9 cellular contexts compared by ENCODE assay signal in genomic region chr11:115222218-115222862, GRCh38.
DNase-seq lines count a peak whose midpoint lies in the region; ATAC-seq and TF ChIP-seq lines count a peak whose summit lies in the region.
"Had no signal": no experiment of that assay in that cellular context is flagged by ENCODE, and none has a peak within 500 bp of the region (broad histone marks: within the 10 kb centered on the region; RNA-seq: fewer than 3 reads in every experiment).

No MANE protein-coding gene starts in this region.

- H3K36me3 Mint-ChIP-seq in Calu3 (ENCODE audit: insufficient read depth, unreplicated experiment): no peaks in the 10 kb centered on the region
- H3K36me3 Mint-ChIP-seq: naive B cell had no signal

- no peak overlapping the region for H3K27ac Mint-ChIP-seq in Calu3 (ENCODE audit: unreplicated experiment)

- intact Hi-C loops in Calu3 (cut with micrococcal nuclease; ENCODE audit: unreplicated experiment): no loop called here

- H3K27me3 Mint-ChIP-seq in Calu3 (ENCODE audit: unreplicated experiment): no peaks in the 10 kb centered on the region

- no peaks in the 10 kb centered on the region for H3K9me3 Mint-ChIP-seq in Calu3 (ENCODE audit: low read depth, unreplicated experiment)
- H3K9me3 Mint-ChIP-seq: naive B cell had no signal

- H3K4me3 Mint-ChIP-seq in Calu3 (ENCODE audit: low read depth, unreplicated experiment): no peak overlapping the region
- H3K4me3 Mint-ChIP-seq: naive B cell had no signal

- no TSS peak for BruUV-seq in Calu3 (replicated peaks; lab: Mats Ljungman, UMichigan)

- ATAC-seq in GM18909 (IDR thresholded peaks at IDR 0.05; ENCODE audit: poor library complexity, unreplicated experiment): peak; percentile 95
- peak; percentile 98 for ATAC-seq in HG03060 (IDR thresholded peaks at IDR 0.05; ENCODE audit: low read depth, unreplicated experiment)

- no peaks in the 10 kb centered on the region for H3K4me1 Mint-ChIP-seq in Calu3 (ENCODE audit: low read depth, unreplicated experiment)
- H3K4me1 Mint-ChIP-seq: naive B cell had no signal

- CTCF ChIA-PET in Calu3 (lab: Charles Lee): no interaction called here

- no peak for TF ChIP-seq CTCF in Calu3 (IDR thresholded peaks at IDR 0.05; ENCODE audit: unreplicated experiment)

- peak; percentile 2 for DNase-seq in DMS 273 treated with DMSO at 0.1 percent for 48 hours (lab: John Stamatoyannopoulos, UW)
- DNase-seq in NCI-H2196 treated with DMSO at 0.1 percent for 48 hours (lab: John Stamatoyannopoulos, UW; ENCODE audit: unreplicated experiment): peak; percentile 26
- peak; percentile 30 for DNase-seq in dermis blood vessel endothelial cell
- DNase-seq in stimulated activated CD8-positive, alpha-beta memory T cell treated with anti-CD3 and anti-CD28 coated beads, Interleukin-7, amount 100 ng/mL, for 48 hours (ENCODE audit: extremely low read depth in 1 of 2, low read depth in 1 of 2): peak; percentile 2 to 28
- DNase-seq in HuH-7 (ENCODE audit: low spot score): no peak
- no peak for DNase-seq in Calu3
- DNase-seq: naive B cell had no signal

Comparison
In these comparisons a context has a peak if more than half of its experiments do, and no peak if none do; other contexts are left out.
1. DNase-seq: peak in DMS 273 treated with DMSO at 0.1 percent for 48 hours (single experiment), NCI-H2196 treated with DMSO at 0.1 percent for 48 hours (single experiment), dermis blood vessel endothelial cell (single experiment) and stimulated activated CD8-positive, alpha-beta memory T cell treated with anti-CD3 and anti-CD28 coated beads, Interleukin-7, amount 100 ng/mL, for 48 hours (2 of 2); none in HuH-7 (single experiment) and Calu3 (single experiment).